Comparison of ENCODE assay signal across 8 cellular contexts in the genomic region with DNA sequence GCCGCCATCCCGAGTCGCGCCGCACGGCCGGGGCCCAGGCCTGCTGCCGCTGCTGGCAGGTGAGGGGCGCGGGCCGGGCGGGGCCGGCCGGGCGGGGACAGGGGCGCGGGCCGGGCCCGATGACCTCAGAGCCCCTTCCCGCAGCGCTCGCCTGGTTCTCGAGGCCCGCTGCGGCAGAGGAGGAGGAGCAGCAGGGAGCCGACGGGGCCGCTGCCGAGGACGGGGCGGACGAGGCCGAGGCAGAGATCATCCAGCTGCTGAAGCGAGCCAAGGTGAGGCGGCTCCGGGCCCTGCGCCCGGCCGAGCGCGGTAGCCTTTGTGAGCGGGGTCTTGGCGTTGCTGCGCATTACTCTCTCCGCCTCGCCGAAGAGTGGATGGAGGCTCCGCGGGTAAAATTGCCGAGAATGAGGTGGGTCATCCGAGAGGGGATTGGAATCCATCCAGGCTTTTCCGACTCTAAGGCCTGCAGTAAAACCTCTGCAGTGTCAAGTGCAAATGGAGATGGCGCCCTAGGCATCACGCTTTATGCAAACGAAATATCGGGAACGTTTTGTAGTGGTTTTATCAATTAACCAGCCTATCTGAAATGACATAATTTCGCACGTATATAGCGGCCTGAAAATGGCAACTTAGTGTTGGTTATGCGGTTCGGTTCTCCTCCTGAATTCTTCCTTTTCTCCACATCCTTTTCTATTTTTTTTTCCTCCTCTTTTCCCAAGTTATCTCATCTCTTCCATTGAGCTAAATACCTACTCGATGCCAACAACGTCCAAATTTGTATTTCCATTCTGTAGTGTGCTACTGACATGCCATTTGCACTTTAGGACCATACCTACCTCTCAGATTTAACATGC. TPM values are rescaled to one million over a fixed set of nuclear protein-coding genes. Genes with fewer than 3 reads are reported as not detected.
DNase-seq lines count a peak whose midpoint lies in the region; ATAC-seq lines count a peak whose summit lies in the region.

No MANE protein-coding gene starts in this region.

- H3K4me3 ChIP-seq in BLaER1, result peak overlapping the region; percentile 90
- peak overlapping the region; percentile 79 for H3K4me3 ChIP-seq in SJCRH30
- H3K4me3 ChIP-seq in mucosa of stomach (ENCODE audit: low read length), result peak overlapping the region; percentile 45

- no peaks in the 10 kb centered on the region for H3K9me3 Mint-ChIP-seq in effector memory CD8-positive, alpha-beta T cell

- peak overlapping the region; percentile 69 to 92 for H3K4me3 Mint-ChIP-seq in effector memory CD8-positive, alpha-beta T cell

- H3K27ac ChIP-seq in BLaER1 (peak overlapping the region; percentile 90), SJCRH30 (peak overlapping the region; percentile 54)

- H3K36me3 ChIP-seq in BLaER1 (peaks cover 50% of the 10 kb centered on the region), SJCRH30 (peaks cover 45% of the 10 kb centered on the region), mucosa of stomach (ENCODE audit: control insufficient read depth, insufficient read depth, low read length) (no peaks in the 10 kb centered on the region)

- no peaks in the 10 kb centered on the region for H3K27me3 Mint-ChIP-seq in effector memory CD8-positive, alpha-beta T cell

- peak overlapping the region; percentile 91 for H3K9ac ChIP-seq in BLaER1
- H3K9ac ChIP-seq in mucosa of stomach (ENCODE audit: low read length), result peak overlapping the region; percentile 84

- H4K20me1 ChIP-seq in BLaER1, result peaks cover 32% of the 10 kb centered on the region

- peak overlapping the region; percentile 94 to 97 for H3K27ac Mint-ChIP-seq in effector memory CD8-positive, alpha-beta T cell

- no peaks in the 10 kb centered on the region for H3K27me3 ChIP-seq in BLaER1
- no peaks in the 10 kb centered on the region for H3K27me3 ChIP-seq in SJCRH30
- no peaks in the 10 kb centered on the region for H3K27me3 ChIP-seq in mucosa of stomach (ENCODE audit: control insufficient read depth, insufficient read depth, low read length)

- peaks cover 25 to 34% of the 10 kb centered on the region in 2 donors for H3K4me1 Mint-ChIP-seq in effector memory CD8-positive, alpha-beta T cell (ENCODE audit: low read depth in 2 of 2)

- H3K9me3 ChIP-seq in BLaER1, result peaks cover 12% of the 10 kb centered on the region; the same call in 1 of the 2 replicates
- peaks cover 16% of the 10 kb centered on the region for H3K9me3 ChIP-seq in SJCRH30 (replicated peaks)
- H3K9me3 ChIP-seq in mucosa of stomach (ENCODE audit: control insufficient read depth, low read length), result no peaks in the 10 kb centered on the region

- H3K4me1 ChIP-seq in BLaER1 (peaks cover 25% of the 10 kb centered on the region), SJCRH30 (peaks cover 7% of the 10 kb centered on the region), mucosa of stomach (ENCODE audit: control insufficient read depth, insufficient read depth, low read length) (peaks cover 8% of the 10 kb centered on the region)

- peak overlapping the region; percentile 86 for H3K4me2 ChIP-seq in BLaER1

- DNase-seq in SJCRH30 (peak; percentile 70 to 78), cerebellar nuclear complex (lab: John Stamatoyannopoulos, UW) (no peak)
- no peak for DNase-seq in effector memory CD8-positive, alpha-beta T cell

- ATAC-seq in GM18909 (IDR thresholded peaks at IDR 0.05; ENCODE audit: poor library complexity, unreplicated experiment), result peak; percentile 46
- ATAC-seq in HG03175 (IDR thresholded peaks at IDR 0.05; ENCODE audit: unreplicated experiment), result peak; percentile 32
- ATAC-seq in effector memory CD8-positive, alpha-beta T cell (replicated peaks), result no peak
- ATAC-seq in HG03439 (IDR thresholded peaks at IDR 0.05; ENCODE audit: unreplicated experiment), result no peak

- H3K36me3 Mint-ChIP-seq in effector memory CD8-positive, alpha-beta T cell (ENCODE audit: insufficient read depth), result peaks cover 72% of the 10 kb centered on the region

RNA-seq across cellular contexts. Expression of a gene that starts 0.6 kb away (rescaled TPM):
- total RNA-seq in SJCRH30 (2014; rRNA removed; shearing (Covaris generic)), result 59.5 and 70.4 TPM in 2 replicates

RNA-seq across cellular contexts. Expression of a gene that starts 0.7 kb away (rescaled TPM):
- 76.7 and 81.6 TPM in 2 replicates for total RNA-seq in SJCRH30 (2014; rRNA removed; shearing (Covaris generic))

RNA-seq across cellular contexts. Expression of a gene that starts 55.3 kb away (rescaled TPM):
- total RNA-seq in SJCRH30 (2014; rRNA removed; shearing (Covaris generic)), result 15.1 TPM in 2 replicates

Comparison
In these comparisons a context has a peak if more than half of its experiments do, and no peak if none do; other contexts are left out.
1. ATAC-seq: peak in GM18909 (single experiment) and HG03175 (single experiment); none in effector memory CD8-positive, alpha-beta T cell (single experiment) and HG03439 (single experiment).
2. DNase-seq: peak in SJCRH30 (2 of 2); none in effector memory CD8-positive, alpha-beta T cell (0 of 3) and cerebellar nuclear complex (0 of 2).
3. Peak in every context shown above with its lines, with median percentiles within 50 percentile points of each other: H3K4me3 ChIP-seq.